In the genomic region with DNA sequence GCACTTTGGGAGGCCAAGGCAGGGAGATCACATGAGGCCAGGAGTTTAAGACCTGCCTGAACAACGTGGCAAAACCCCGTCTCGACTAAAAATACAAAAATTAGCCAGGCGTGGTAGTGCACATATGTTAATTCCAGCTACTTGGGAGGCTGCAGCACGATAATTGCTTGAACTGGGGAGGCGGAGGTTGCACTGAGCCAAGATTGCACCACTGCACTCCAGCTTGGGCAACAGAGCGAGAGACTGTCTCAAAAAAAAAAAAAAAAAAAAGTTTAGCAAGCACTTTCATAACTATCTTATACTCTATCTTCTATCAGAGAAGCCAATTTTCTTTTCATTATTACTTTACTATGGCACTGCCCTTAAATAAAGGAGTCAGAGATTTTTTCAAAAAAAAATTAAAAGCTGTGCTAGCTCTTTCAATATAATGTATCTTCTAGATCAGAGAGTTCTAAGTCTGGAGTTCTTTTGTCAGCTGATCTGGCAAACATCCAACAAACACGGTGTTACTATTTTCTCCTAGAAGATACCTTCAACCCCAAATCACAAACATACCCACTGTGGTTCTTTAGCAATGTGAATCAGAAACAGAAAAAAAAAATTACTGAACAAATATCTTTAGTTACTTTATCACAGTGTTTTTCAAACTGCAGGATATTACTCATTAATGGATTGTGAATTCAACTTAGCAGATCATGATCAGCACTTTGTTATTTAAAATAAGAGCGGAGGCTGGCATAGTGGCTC, we compare ENCODE assay signal across 2 cellular contexts.
TF ChIP-seq lines count a peak whose summit lies in the region.

No MANE protein-coding gene starts in this region.

TF ChIP-seq in A549, 52 proteins besides CTCF, POLR2A, EP300 and RAD21:
- no peak for TF ChIP-seq ELK1 (IDR thresholded peaks at IDR 0.05; ENCODE audit: low read depth, low read length)
- TF ChIP-seq KDM1A (IDR thresholded peaks at IDR 0.05; ENCODE audit: low read depth): no peak
- TF ChIP-seq RFX5 (IDR thresholded peaks at IDR 0.05): no peak
- no peak for TF ChIP-seq NFE2L2 (conservative IDR thresholded peaks at IDR 0.05; ENCODE audit: low read length)
- TF ChIP-seq FOSB (CRISPR knock-in tag; IDR thresholded peaks at IDR 0.05): no peak
- no peak for TF ChIP-seq E2F6 (IDR thresholded peaks at IDR 0.05; ENCODE audit: borderline replicate concordance, low read depth)
- TF ChIP-seq ESRRA (IDR thresholded peaks at IDR 0.05; ENCODE audit: borderline replicate concordance, low read length): no peak
- no peak for TF ChIP-seq NR3C1 (IDR thresholded peaks at IDR 0.05)
- no peak for TF ChIP-seq CBX8 (IDR thresholded peaks at IDR 0.05)
- TF ChIP-seq BHLHE40 (IDR thresholded peaks at IDR 0.05; ENCODE audit: low read depth, low read length): no peak
- TF ChIP-seq PHF8 (IDR thresholded peaks at IDR 0.05; ENCODE audit: borderline replicate concordance, low read depth): no peak
- TF ChIP-seq ZC3H11A (IDR thresholded peaks at IDR 0.05): no peak
- no peak for TF ChIP-seq GATA3 (IDR thresholded peaks at IDR 0.05; ENCODE audit: borderline replicate concordance)
- no peak for TF ChIP-seq FOSL2 (IDR thresholded peaks at IDR 0.05)
- no peak for TF ChIP-seq FOSL2 (CRISPR knock-in tag; IDR thresholded peaks at IDR 0.05)
- TF ChIP-seq, protein P1, sequence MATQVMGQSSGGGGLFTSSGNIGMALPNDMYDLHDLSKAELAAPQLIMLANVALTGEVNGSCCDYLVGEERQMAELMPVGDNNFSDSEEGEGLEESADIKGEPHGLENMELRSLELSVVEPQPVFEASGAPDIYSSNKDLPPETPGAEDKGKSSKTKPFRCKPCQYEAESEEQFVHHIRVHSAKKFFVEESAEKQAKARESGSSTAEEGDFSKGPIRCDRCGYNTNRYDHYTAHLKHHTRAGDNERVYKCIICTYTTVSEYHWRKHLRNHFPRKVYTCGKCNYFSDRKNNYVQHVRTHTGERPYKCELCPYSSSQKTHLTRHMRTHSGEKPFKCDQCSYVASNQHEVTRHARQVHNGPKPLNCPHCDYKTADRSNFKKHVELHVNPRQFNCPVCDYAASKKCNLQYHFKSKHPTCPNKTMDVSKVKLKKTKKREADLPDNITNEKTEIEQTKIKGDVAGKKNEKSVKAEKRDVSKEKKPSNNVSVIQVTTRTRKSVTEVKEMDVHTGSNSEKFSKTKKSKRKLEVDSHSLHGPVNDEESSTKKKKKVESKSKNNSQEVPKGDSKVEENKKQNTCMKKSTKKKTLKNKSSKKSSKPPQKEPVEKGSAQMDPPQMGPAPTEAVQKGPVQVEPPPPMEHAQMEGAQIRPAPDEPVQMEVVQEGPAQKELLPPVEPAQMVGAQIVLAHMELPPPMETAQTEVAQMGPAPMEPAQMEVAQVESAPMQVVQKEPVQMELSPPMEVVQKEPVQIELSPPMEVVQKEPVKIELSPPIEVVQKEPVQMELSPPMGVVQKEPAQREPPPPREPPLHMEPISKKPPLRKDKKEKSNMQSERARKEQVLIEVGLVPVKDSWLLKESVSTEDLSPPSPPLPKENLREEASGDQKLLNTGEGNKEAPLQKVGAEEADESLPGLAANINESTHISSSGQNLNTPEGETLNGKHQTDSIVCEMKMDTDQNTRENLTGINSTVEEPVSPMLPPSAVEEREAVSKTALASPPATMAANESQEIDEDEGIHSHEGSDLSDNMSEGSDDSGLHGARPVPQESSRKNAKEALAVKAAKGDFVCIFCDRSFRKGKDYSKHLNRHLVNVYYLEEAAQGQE (IDR thresholded peaks at IDR 0.05): no peak
- TF ChIP-seq, protein P2, sequence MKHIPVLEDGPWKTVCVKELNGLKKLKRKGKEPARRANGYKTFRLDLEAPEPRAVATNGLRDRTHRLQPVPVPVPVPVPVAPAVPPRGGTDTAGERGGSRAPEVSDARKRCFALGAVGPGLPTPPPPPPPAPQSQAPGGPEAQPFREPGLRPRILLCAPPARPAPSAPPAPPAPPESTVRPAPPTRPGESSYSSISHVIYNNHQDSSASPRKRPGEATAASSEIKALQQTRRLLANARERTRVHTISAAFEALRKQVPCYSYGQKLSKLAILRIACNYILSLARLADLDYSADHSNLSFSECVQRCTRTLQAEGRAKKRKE (CRISPR knock-in tag; IDR thresholded peaks at IDR 0.05; ENCODE audit: low read depth): no peak
- no peak for TF ChIP-seq CBX2 (IDR thresholded peaks at IDR 0.05; ENCODE audit: borderline replicate concordance, low read depth)
- no peak for TF ChIP-seq NPAS2 (CRISPR knock-in tag; IDR thresholded peaks at IDR 0.05; ENCODE audit: borderline replicate concordance)
- TF ChIP-seq CHD2 (IDR thresholded peaks at IDR 0.05; ENCODE audit: low read length, partially characterized antibody): no peak
TF ChIP-seq in A549: peak in this region for 0.

TF ChIP-seq in HepG2, 621 proteins besides CTCF, POLR2A, EP300 and RAD21:
- TF ChIP-seq, protein P3, sequence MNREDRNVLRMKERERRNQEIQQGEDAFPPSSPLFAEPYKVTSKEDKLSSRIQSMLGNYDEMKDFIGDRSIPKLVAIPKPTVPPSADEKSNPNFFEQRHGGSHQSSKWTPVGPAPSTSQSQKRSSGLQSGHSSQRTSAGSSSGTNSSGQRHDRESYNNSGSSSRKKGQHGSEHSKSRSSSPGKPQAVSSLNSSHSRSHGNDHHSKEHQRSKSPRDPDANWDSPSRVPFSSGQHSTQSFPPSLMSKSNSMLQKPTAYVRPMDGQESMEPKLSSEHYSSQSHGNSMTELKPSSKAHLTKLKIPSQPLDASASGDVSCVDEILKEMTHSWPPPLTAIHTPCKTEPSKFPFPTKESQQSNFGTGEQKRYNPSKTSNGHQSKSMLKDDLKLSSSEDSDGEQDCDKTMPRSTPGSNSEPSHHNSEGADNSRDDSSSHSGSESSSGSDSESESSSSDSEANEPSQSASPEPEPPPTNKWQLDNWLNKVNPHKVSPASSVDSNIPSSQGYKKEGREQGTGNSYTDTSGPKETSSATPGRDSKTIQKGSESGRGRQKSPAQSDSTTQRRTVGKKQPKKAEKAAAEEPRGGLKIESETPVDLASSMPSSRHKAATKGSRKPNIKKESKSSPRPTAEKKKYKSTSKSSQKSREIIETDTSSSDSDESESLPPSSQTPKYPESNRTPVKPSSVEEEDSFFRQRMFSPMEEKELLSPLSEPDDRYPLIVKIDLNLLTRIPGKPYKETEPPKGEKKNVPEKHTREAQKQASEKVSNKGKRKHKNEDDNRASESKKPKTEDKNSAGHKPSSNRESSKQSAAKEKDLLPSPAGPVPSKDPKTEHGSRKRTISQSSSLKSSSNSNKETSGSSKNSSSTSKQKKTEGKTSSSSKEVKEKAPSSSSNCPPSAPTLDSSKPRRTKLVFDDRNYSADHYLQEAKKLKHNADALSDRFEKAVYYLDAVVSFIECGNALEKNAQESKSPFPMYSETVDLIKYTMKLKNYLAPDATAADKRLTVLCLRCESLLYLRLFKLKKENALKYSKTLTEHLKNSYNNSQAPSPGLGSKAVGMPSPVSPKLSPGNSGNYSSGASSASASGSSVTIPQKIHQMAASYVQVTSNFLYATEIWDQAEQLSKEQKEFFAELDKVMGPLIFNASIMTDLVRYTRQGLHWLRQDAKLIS (CRISPR knock-in tag; IDR thresholded peaks at IDR 0.05): no peak
- TF ChIP-seq ZNF572 (CRISPR knock-in tag; IDR thresholded peaks at IDR 0.05) (no peak), ZFP36 (IDR thresholded peaks at IDR 0.05; ENCODE audit: borderline replicate concordance, low read depth, low read length, partially characterized antibody) (no peak), HDAC2 (CRISPR knock-in tag; IDR thresholded peaks at IDR 0.05) (no peak), ZFP37 (CRISPR knock-in tag; IDR thresholded peaks at IDR 0.05; ENCODE audit: borderline replicate concordance) (no peak), MXD4 (CRISPR knock-in tag; IDR thresholded peaks at IDR 0.05) (no peak), ZFX (CRISPR knock-in tag; IDR thresholded peaks at IDR 0.05; ENCODE audit: low read depth) (no peak), MAFF (IDR thresholded peaks at IDR 0.05; ENCODE audit: low read depth, low read length) (no peak), TBX2 (CRISPR knock-in tag; IDR thresholded peaks at IDR 0.05; ENCODE audit: borderline replicate concordance) (no peak), TCF7 (IDR thresholded peaks at IDR 0.05; ENCODE audit: low read depth) (no peak), TFAP4 (IDR thresholded peaks at IDR 0.05; ENCODE audit: borderline replicate concordance, low read depth) (peak; percentile 50; the same call in 1 of the 2 replicates), MTA3 (CRISPR knock-in tag; IDR thresholded peaks at IDR 0.05) (no peak), ZC3H4 (CRISPR knock-in tag; IDR thresholded peaks at IDR 0.05; ENCODE audit: borderline replicate concordance) (no peak), CEBPG (CRISPR knock-in tag; IDR thresholded peaks at IDR 0.05) (peak; percentile 24; the same call in 1 of the 2 replicates), EHMT2 (IDR thresholded peaks at IDR 0.05; ENCODE audit: borderline replicate concordance, low read depth, low read length) (no peak), CEBPB (IDR thresholded peaks at IDR 0.05; ENCODE audit: borderline replicate concordance, low read depth, low read length) (peak; percentile 75), SYNCRIP (IDR thresholded peaks at IDR 0.05; ENCODE audit: insufficient read depth, low read depth, low read length) (no peak)
- TF ChIP-seq, protein P4, sequence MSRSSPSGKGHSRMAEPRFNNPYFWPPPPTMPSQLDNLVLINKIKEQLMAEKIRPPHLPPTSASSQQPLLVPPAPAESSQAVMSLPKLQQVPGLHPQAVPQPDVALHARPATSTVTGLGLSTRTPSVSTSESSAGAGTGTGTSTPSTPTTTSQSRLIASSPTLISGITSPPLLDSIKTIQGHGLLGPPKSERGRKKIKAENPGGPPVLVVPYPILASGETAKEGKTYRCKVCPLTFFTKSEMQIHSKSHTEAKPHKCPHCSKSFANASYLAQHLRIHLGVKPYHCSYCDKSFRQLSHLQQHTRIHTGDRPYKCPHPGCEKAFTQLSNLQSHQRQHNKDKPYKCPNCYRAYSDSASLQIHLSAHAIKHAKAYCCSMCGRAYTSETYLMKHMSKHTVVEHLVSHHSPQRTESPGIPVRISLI (CRISPR knock-in tag; IDR thresholded peaks at IDR 0.05; ENCODE audit: borderline replicate concordance): peak; percentile 63; the same call in 1 of the 2 replicates
